Comparison of ENCODE assay signal across 8 cellular contexts in the genomic region with DNA sequence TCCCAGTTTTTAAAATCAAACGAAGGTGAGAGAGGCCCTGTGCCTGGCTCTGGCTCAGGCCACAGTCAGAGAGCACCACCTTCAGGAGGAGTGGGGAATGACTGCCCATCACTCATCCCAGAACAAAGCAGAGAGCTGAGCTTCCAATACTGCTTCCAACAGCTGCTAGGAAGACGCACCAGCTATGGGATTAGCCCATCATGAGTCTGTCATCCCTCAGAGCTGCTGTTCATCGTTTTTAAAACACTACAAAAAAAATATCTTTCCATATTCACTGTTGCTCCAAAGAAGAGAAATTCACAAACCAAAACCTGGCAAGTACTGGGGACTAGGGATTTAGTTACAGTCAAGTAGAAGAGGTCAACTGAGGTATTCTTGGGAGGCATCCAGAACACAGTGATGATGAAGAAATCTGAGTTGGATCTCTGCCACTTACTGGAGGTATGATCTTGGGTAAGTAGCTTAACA.
A peak's percentile ranks its signal among the peaks of the same experiment; 100 is the strongest.
DNase-seq lines count a peak whose midpoint lies in the region; ATAC-seq and TF ChIP-seq lines count a peak whose summit lies in the region.

No MANE protein-coding gene starts in this region.

- H3K4me3 Mint-ChIP-seq in CD4-positive, alpha-beta memory T cell = no peak overlapping the region

- DNase-seq in CD4-positive, alpha-beta memory T cell = peak in 3 of 5 donors; percentile 3 to 14 (median 3)
- DNase-seq in Karpas-422 (peak; percentile 72), SK-N-MC (ENCODE audit: low read depth, low spot score) (no peak), colonic mucosa (peak; percentile 71), left colon (peak; percentile 45 to 54), NCI-H187 treated with DMSO at 0.1 percent for 48 hours (lab: John Stamatoyannopoulos, UW) (no peak)
- peak; percentile 1 to 15 for DNase-seq in stimulated activated CD4-positive, alpha-beta T cell treated with anti-CD3 and anti-CD28 coated beads, Interleukin-4, amount 100 ng/mL, for 48 hours (ENCODE audit: low read depth in 2 of 2)

- H3K4me1 Mint-ChIP-seq in CD4-positive, alpha-beta memory T cell = no peaks in the 10 kb centered on the region

- H3K9ac ChIP-seq in Karpas-422 (ENCODE audit: low read length) = no peak overlapping the region
- no peak overlapping the region for H3K9ac ChIP-seq in SK-N-MC (ENCODE audit: insufficient read length)
- no peak overlapping the region for H3K9ac ChIP-seq in colonic mucosa (ENCODE audit: low read depth in 2 of 2, low read length in 2 of 2)

- H3K9me3 ChIP-seq in CD4-positive, alpha-beta memory T cell (ENCODE audit: control insufficient read depth in 1 of 2, low read length in 2 of 2) = no peaks in the 10 kb centered on the region
- H3K9me3 ChIP-seq in Karpas-422 (ENCODE audit: low read length) (no peaks in the 10 kb centered on the region), SK-N-MC (ENCODE audit: low read depth, low read length) (no peaks in the 10 kb centered on the region), colonic mucosa (no peaks in the 10 kb centered on the region)

- H3K4me1 ChIP-seq in CD4-positive, alpha-beta memory T cell (ENCODE audit: insufficient read depth, low read length) = no peaks in the 10 kb centered on the region
- H3K4me1 ChIP-seq in Karpas-422 (ENCODE audit: low read length) = no peaks in the 10 kb centered on the region
- no peaks in the 10 kb centered on the region for H3K4me1 ChIP-seq in colonic mucosa

- peak; percentile 92 for TF ChIP-seq CTCF in colonic mucosa (IDR thresholded peaks at IDR 0.05)

- no peak overlapping the region for H3K4me3 ChIP-seq in CD4-positive, alpha-beta memory T cell (ENCODE audit: low read length in 2 of 2)
- H3K4me3 ChIP-seq in Karpas-422 (ENCODE audit: low read length) (no peak overlapping the region), SK-N-MC (no peak overlapping the region), colonic mucosa (no peak overlapping the region)

- CTCF ChIA-PET in CD4-positive, alpha-beta memory T cell (lab: Charles Lee; ENCODE audit: partially characterized antibody) = interaction anchor here (0.9 to 1.7 kb wide), 5 partner anchors 10 to 89 kb away, joined by 3 to 7 read pairs (median 4); no protein-coding TSS in a partner anchor

- H3K36me3 Mint-ChIP-seq in CD4-positive, alpha-beta memory T cell = peaks cover 51 to 82% of the 10 kb centered on the region in 2 donors

- H3K9me3 Mint-ChIP-seq in CD4-positive, alpha-beta memory T cell = no peaks in the 10 kb centered on the region

- intact Hi-C loops in CD4-positive, alpha-beta memory T cell (cut with micrococcal nuclease) = no loop called here
- intact Hi-C loops in colonic mucosa (cut with DNase I) (loop anchor here (5.0 to 10.0 kb wide), 2 partner anchors 515 to 923 kb away; no protein-coding TSS in a partner anchor), left colon (cut with DNase I, micrococcal nuclease) (no loop called here)

- 0 out of 2 replicates have a peak, but pooled peaks cover 2% of the 10 kb centered on the region for H3K79me2 ChIP-seq in Karpas-422 (ENCODE audit: low read length)

- H3K27ac ChIP-seq in CD4-positive, alpha-beta memory T cell (ENCODE audit: low read depth, low read length) = no peak overlapping the region
- H3K27ac ChIP-seq in Karpas-422 (ENCODE audit: low read length) (no peak overlapping the region), SK-N-MC (peak overlapping the region; percentile 43; the same call in 1 of the 2 replicates), colonic mucosa (no peak overlapping the region)

- no peaks in the 10 kb centered on the region for H3K9me2 ChIP-seq in Karpas-422 (replicated peaks; ENCODE audit: insufficient read depth, low read length)

- peak; percentile 81 for ATAC-seq in GM19351 (IDR thresholded peaks at IDR 0.05; ENCODE audit: unreplicated experiment)
- peak; percentile 92 for ATAC-seq in left colon

- POLR2A ChIA-PET in CD4-positive, alpha-beta memory T cell (lab: Charles Lee; ENCODE audit: partially characterized antibody) = no interaction called here

- H3K4me2 ChIP-seq in Karpas-422 (ENCODE audit: low read depth, low read length, poor library complexity, severe bottlenecking) = no peak overlapping the region

- no peak overlapping the region for H2AFZ ChIP-seq in Karpas-422 (ENCODE audit: low read length)

- H4K20me1 ChIP-seq in Karpas-422 (ENCODE audit: insufficient read depth, low read depth, low read length) = no peaks in the 10 kb centered on the region

- peaks cover 32% of the 10 kb centered on the region for H3K36me3 ChIP-seq in CD4-positive, alpha-beta memory T cell (ENCODE audit: insufficient read depth, low read length)
- peaks cover 20% of the 10 kb centered on the region; the same call in 1 of the 2 replicates for H3K36me3 ChIP-seq in Karpas-422 (ENCODE audit: insufficient read depth, low read length)
- peaks cover 38% of the 10 kb centered on the region for H3K36me3 ChIP-seq in SK-N-MC (ENCODE audit: insufficient read depth, low read length)
- no peaks in the 10 kb centered on the region for H3K36me3 ChIP-seq in colonic mucosa

- H3K27ac Mint-ChIP-seq in CD4-positive, alpha-beta memory T cell = peak overlapping the region in 1 of 7 donors; percentile 8

- no peaks in the 10 kb centered on the region for H3K27me3 Mint-ChIP-seq in CD4-positive, alpha-beta memory T cell

- H3K27me3 ChIP-seq in CD4-positive, alpha-beta memory T cell (ENCODE audit: insufficient read depth, low read length) = no peaks in the 10 kb centered on the region
- H3K27me3 ChIP-seq in Karpas-422 (ENCODE audit: low read length) (no peaks in the 10 kb centered on the region), colonic mucosa (no peaks in the 10 kb centered on the region)

Comparison
In these comparisons a context has a peak if more than half of its experiments do, and no peak if none do; other contexts are left out.
1. DNase-seq: peak in CD4-positive, alpha-beta memory T cell (3 of 5), Karpas-422 (single experiment), colonic mucosa (single experiment), left colon (2 of 2) and stimulated activated CD4-positive, alpha-beta T cell treated with anti-CD3 and anti-CD28 coated beads, Interleukin-4, amount 100 ng/mL, for 48 hours (2 of 2); none in SK-N-MC (single experiment) and NCI-H187 treated with DMSO at 0.1 percent for 48 hours (single experiment).